ENCODE assay signal across 32 cellular contexts in the genomic region with DNA sequence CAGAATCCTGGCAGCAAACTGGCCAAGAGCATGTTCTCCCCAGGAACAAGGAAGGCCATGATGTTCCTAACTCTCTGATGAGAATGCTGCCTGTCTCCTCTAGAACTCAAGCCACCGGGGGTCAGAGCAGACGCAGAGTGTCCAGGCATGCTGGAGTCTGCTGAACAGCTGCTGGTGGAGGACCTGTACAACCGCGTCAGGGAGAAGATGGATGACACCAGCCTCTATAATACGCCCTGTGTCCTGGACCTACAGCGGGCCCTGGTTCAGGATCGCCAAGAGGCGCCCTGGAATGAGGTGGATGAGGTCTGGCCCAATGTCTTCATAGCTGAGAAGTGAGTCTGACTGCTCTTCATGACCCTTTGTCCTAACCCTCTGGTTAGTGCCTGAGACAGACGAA. TPM values are rescaled to one million over a fixed set of nuclear protein-coding genes. Genes with fewer than 3 reads are reported as not detected.
"Had no signal": no experiment of that assay in that cellular context is flagged by ENCODE, and none has a peak within 500 bp of the region (broad histone marks: within the 10 kb centered on the region; RNA-seq: fewer than 3 reads in every experiment).

No MANE protein-coding gene starts in this region.

- H2AFZ ChIP-seq: hepatocyte, neural progenitor cell had no signal

- DNase-seq: heart right ventricle; islet precursor cell; mesendoderm; naive B cell; natural killer cell; nephron progenitor cell; ovary; retina; right lobe of liver; stimulated activated CD4-positive, alpha-beta T cell treated with anti-CD3 and anti-CD28 coated beads, Interleukin-1b, Interleukin-23, amount 100 ng/mL, for 48 hours; stimulated activated CD4-positive, alpha-beta T cell treated with anti-CD3 and anti-CD28 coated beads, Interleukin-2, amount 100 ng/mL, for 48 hours; stimulated activated CD4-positive, alpha-beta T cell treated with anti-CD3 and anti-CD28 coated beads, Interleukin-4, amount 100 ng/mL, for 4 hours; stimulated activated CD8-positive, alpha-beta memory T cell treated with anti-CD3 and anti-CD28 coated beads, Interleukin-4, amount 100 ng/mL, for 48 hours; stimulated activated naive CD4-positive, alpha-beta T cell treated with Interleukin-2 at 50 U/mL for 16 hours; stimulated activated naive CD8-positive, alpha-beta T cell treated with anti-CD3 and anti-CD28 coated beads, Interleukin-15, amount 100 ng/mL, for 72 hours; substantia nigra; upper lobe of left lung had no signal

- H3K79me2 ChIP-seq: hepatocyte had no signal

- H3K27ac Mint-ChIP-seq: mesothelial cell of epicardium; natural killer cell; nephron progenitor cell; progenitor cell of endocrine pancreas; stimulated activated memory B cell treated with anti-CD40 and anti-IgM and Interleukin-4, amounts not matched to agents 10 μg/mL and 1 μg/mL and 100 μg/mL, for 72 hours had no signal

- H3K36me3 Mint-ChIP-seq: mesothelial cell of epicardium; naive B cell; natural killer cell; neural progenitor cell; stimulated activated memory B cell treated with anti-CD40 and anti-IgM and Interleukin-4, amounts not matched to agents 10 μg/mL and 1 μg/mL and 100 μg/mL, for 72 hours had no signal

- H3K4me3 Mint-ChIP-seq: mesothelial cell of epicardium; naive B cell; natural killer cell; nephron progenitor cell; neural progenitor cell; stimulated activated memory B cell treated with anti-CD40 and anti-IgM and Interleukin-4, amounts not matched to agents 10 μg/mL and 1 μg/mL and 100 μg/mL, for 72 hours; stimulated activated naive CD8-positive, alpha-beta T cell treated with anti-CD3 and anti-CD28 coated beads, Interleukin-15, amount 100 ng/mL, for 72 hours had no signal

- H3K9ac ChIP-seq: neural progenitor cell had no signal

- H3K36me3 ChIP-seq: neural progenitor cell, ovary, right lobe of liver, tibial nerve, upper lobe of left lung, vagina had no signal

- H3K9me3 ChIP-seq: heart right ventricle, ovary, right lobe of liver, tibial nerve, upper lobe of left lung, vagina had no signal

- H3K27me3 ChIP-seq: hepatocyte, ovary, right lobe of liver, upper lobe of left lung, vagina had no signal

- H3K9me3 Mint-ChIP-seq: mesothelial cell of epicardium; natural killer cell; nephron progenitor cell; stimulated activated memory B cell treated with anti-CD40 and anti-IgM and Interleukin-4, amounts not matched to agents 10 μg/mL and 1 μg/mL and 100 μg/mL, for 72 hours; stimulated activated naive CD8-positive, alpha-beta T cell treated with anti-CD3 and anti-CD28 coated beads, Interleukin-15, amount 100 ng/mL, for 72 hours had no signal

- H3K4me3 ChIP-seq: heart right ventricle, hepatocyte, lung, neural progenitor cell, ovary, right lobe of liver, smooth muscle cell, tibial nerve, upper lobe of left lung, vagina had no signal

- H3K4me2 ChIP-seq: hepatocyte, neural progenitor cell, smooth muscle cell had no signal

- H3K27ac ChIP-seq: heart right ventricle, hepatocyte, neural progenitor cell, ovary, right lobe of liver, tibial nerve, upper lobe of left lung, vagina had no signal

RNA-seq across cellular contexts. Expression of gene STYXL2, which starts 23.4 kb away (rescaled TPM):
- total RNA-seq: kidney epithelial cell, left lobe of liver, lower leg skin, mononuclear cell, natural killer cell, progenitor cell of endocrine pancreas, vagina had no signal
- polyA plus RNA-seq: urinary bladder had no signal

RNA-seq across cellular contexts. Expression of gene GPA33, which starts 27.0 kb away (rescaled TPM):
- total RNA-seq: kidney epithelial cell, progenitor cell of endocrine pancreas, smooth muscle cell, temporal lobe, tibial nerve, urinary bladder had no signal
- polyA plus RNA-seq: smooth muscle cell had no signal
